11 cellular contexts compared by ENCODE assay signal in genomic region chr11:43774786-43775185, GRCh38.
"Had no signal": no experiment of that assay in that cellular context is flagged by ENCODE, and none has a peak within 500 bp of the region (broad histone marks: within the 10 kb centered on the region; RNA-seq: fewer than 3 reads in every experiment).

No MANE protein-coding gene starts in this region.

- H3K27ac ChIP-seq: GM23248 had no signal

- H3K9me3 Mint-ChIP-seq: HFFc6 had no signal

- H3K27ac Mint-ChIP-seq: GM23338, H9, HFFc6 had no signal

- H3K4me1 Mint-ChIP-seq: GM23338, H9 had no signal

- FAIRE-seq: H1, H54 had no signal

- H2AFZ ChIP-seq: GM23248, GM23338 had no signal

- H3K4me1 ChIP-seq: HAP-1 had no signal

- DNase-seq: GM23248, GOT3, H7, H9, HCEC 1CT, HFFc6 had no signal

- H3K4me3 ChIP-seq: GM23248, GM23338, HAP-1 had no signal

- H3K4me3 Mint-ChIP-seq: GM23338, H9, HFFc6 had no signal

- H3K36me3 ChIP-seq: HAP-1 had no signal

- ATAC-seq: GM23338, HCT116 had no signal

- H3K9me3 ChIP-seq: HAP-1 had no signal

- H3K9ac ChIP-seq: GM23248 had no signal

- H3K4me2 ChIP-seq: GM23338 had no signal
